1 cellular context compared by ENCODE assay signal in genomic region chr9:136147890-136148714, GRCh38.
TF ChIP-seq lines count a peak whose summit lies in the region.

No MANE protein-coding gene starts in this region.

TF ChIP-seq in GM23338, 12 proteins besides CTCF, POLR2A, EP300 and RAD21:
- TF ChIP-seq, protein P1, sequence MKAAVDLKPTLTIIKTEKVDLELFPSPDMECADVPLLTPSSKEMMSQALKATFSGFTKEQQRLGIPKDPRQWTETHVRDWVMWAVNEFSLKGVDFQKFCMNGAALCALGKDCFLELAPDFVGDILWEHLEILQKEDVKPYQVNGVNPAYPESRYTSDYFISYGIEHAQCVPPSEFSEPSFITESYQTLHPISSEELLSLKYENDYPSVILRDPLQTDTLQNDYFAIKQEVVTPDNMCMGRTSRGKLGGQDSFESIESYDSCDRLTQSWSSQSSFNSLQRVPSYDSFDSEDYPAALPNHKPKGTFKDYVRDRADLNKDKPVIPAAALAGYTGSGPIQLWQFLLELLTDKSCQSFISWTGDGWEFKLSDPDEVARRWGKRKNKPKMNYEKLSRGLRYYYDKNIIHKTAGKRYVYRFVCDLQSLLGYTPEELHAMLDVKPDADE (IDR thresholded peaks at IDR 0.05), result no peak
- TF ChIP-seq STAT1 (IDR thresholded peaks at IDR 0.05; ENCODE audit: unreplicated experiment) (no peak), CREB1 (CRISPR knock-in tag; IDR thresholded peaks at IDR 0.05; ENCODE audit: low read depth) (no peak), EZH2phosphoT487 (IDR thresholded peaks at IDR 0.05; ENCODE audit: unreplicated experiment) (no peak), EZH2 (IDR thresholded peaks at IDR 0.05; ENCODE audit: low read depth, unreplicated experiment) (no peak), NANOG (IDR thresholded peaks at IDR 0.05; ENCODE audit: borderline replicate concordance) (no peak), ZNF114 (CRISPR knock-in tag; IDR thresholded peaks at IDR 0.05) (no peak), POLR2AphosphoS5 (IDR thresholded peaks at IDR 0.05; ENCODE audit: low read depth) (no peak), ZNF331 (CRISPR knock-in tag; IDR thresholded peaks at IDR 0.05; ENCODE audit: low read depth) (no peak), JUNB (IDR thresholded peaks at IDR 0.05; ENCODE audit: unreplicated experiment) (no peak)
- TF ChIP-seq, protein P2, sequence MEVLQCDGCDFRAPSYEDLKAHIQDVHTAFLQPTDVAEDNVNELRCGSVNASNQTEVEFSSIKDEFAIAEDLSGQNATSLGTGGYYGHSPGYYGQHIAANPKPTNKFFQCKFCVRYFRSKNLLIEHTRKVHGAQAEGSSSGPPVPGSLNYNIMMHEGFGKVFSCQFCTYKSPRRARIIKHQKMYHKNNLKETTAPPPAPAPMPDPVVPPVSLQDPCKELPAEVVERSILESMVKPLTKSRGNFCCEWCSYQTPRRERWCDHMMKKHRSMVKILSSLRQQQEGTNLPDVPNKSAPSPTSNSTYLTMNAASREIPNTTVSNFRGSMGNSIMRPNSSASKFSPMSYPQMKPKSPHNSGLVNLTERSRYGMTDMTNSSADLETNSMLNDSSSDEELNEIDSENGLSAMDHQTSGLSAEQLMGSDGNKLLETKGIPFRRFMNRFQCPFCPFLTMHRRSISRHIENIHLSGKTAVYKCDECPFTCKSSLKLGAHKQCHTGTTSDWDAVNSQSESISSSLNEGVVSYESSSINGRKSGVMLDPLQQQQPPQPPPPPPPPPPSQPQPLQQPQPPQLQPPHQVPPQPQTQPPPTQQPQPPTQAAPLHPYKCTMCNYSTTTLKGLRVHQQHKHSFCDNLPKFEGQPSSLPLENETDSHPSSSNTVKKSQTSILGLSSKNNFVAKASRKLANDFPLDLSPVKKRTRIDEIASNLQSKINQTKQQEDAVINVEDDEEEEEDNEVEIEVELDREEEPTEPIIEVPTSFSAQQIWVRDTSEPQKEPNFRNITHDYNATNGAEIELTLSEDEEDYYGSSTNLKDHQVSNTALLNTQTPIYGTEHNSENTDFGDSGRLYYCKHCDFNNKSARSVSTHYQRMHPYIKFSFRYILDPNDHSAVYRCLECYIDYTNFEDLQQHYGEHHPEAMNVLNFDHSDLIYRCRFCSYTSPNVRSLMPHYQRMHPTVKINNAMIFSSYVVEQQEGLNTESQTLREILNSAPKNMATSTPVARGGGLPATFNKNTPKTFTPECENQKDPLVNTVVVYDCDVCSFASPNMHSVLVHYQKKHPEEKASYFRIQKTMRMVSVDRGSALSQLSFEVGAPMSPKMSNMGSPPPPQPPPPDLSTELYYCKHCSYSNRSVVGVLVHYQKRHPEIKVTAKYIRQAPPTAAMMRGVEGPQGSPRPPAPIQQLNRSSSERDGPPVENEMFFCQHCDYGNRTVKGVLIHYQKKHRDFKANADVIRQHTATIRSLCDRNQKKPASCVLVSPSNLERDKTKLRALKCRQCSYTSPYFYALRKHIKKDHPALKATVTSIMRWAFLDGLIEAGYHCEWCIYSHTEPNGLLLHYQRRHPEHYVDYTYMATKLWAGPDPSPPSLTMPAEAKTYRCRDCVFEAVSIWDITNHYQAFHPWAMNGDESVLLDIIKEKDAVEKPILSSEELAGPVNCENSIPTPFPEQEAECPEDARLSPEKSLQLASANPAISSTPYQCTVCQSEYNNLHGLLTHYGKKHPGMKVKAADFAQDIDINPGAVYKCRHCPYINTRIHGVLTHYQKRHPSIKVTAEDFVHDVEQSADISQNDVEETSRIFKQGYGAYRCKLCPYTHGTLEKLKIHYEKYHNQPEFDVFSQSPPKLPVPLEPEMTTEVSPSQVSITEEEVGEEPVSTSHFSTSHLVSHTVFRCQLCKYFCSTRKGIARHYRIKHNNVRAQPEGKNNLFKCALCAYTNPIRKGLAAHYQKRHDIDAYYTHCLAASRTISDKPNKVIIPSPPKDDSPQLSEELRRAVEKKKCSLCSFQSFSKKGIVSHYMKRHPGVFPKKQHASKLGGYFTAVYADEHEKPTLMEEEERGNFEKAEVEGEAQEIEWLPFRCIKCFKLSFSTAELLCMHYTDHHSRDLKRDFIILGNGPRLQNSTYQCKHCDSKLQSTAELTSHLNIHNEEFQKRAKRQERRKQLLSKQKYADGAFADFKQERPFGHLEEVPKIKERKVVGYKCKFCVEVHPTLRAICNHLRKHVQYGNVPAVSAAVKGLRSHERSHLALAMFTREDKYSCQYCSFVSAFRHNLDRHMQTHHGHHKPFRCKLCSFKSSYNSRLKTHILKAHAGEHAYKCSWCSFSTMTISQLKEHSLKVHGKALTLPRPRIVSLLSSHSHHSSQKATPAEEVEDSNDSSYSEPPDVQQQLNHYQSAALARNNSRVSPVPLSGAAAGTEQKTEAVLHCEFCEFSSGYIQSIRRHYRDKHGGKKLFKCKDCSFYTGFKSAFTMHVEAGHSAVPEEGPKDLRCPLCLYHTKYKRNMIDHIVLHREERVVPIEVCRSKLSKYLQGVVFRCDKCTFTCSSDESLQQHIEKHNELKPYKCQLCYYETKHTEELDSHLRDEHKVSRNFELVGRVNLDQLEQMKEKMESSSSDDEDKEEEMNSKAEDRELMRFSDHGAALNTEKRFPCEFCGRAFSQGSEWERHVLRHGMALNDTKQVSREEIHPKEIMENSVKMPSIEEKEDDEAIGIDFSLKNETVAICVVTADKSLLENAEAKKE (CRISPR knock-in tag; IDR thresholded peaks at IDR 0.05), result no peak
- TF ChIP-seq, protein P3, sequence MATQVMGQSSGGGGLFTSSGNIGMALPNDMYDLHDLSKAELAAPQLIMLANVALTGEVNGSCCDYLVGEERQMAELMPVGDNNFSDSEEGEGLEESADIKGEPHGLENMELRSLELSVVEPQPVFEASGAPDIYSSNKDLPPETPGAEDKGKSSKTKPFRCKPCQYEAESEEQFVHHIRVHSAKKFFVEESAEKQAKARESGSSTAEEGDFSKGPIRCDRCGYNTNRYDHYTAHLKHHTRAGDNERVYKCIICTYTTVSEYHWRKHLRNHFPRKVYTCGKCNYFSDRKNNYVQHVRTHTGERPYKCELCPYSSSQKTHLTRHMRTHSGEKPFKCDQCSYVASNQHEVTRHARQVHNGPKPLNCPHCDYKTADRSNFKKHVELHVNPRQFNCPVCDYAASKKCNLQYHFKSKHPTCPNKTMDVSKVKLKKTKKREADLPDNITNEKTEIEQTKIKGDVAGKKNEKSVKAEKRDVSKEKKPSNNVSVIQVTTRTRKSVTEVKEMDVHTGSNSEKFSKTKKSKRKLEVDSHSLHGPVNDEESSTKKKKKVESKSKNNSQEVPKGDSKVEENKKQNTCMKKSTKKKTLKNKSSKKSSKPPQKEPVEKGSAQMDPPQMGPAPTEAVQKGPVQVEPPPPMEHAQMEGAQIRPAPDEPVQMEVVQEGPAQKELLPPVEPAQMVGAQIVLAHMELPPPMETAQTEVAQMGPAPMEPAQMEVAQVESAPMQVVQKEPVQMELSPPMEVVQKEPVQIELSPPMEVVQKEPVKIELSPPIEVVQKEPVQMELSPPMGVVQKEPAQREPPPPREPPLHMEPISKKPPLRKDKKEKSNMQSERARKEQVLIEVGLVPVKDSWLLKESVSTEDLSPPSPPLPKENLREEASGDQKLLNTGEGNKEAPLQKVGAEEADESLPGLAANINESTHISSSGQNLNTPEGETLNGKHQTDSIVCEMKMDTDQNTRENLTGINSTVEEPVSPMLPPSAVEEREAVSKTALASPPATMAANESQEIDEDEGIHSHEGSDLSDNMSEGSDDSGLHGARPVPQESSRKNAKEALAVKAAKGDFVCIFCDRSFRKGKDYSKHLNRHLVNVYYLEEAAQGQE (IDR thresholded peaks at IDR 0.05; ENCODE audit: unreplicated experiment), result no peak
